Comparison of ENCODE assay signal across 1 cellular context in genomic region chr1:228456252-228457016, GRCh38.
TF ChIP-seq lines count a peak whose summit lies in the region.

No MANE protein-coding gene starts in this region.

TF ChIP-seq in K562, 482 proteins besides CTCF, POLR2A, EP300 and RAD21 (continues in another document):
- peak; percentile 33; the same call in 1 of the 2 replicates for TF ChIP-seq KAT7 (CRISPR knock-in tag; IDR thresholded peaks at IDR 0.05; ENCODE audit: borderline replicate concordance)
- no peak for TF ChIP-seq ZBTB12 (CRISPR knock-in tag; IDR thresholded peaks at IDR 0.05)
- no peak for TF ChIP-seq TFAP4 (CRISPR knock-in tag; IDR thresholded peaks at IDR 0.05; ENCODE audit: borderline replicate concordance)
- TF ChIP-seq STAT5A (IDR thresholded peaks at IDR 0.05; ENCODE audit: borderline replicate concordance, low read length) = 0 out of 2 replicates have a peak, but pooled peaks have one; percentile 5
- no peak for TF ChIP-seq RFX5 (IDR thresholded peaks at IDR 0.05; ENCODE audit: low read depth, low read length)
- TF ChIP-seq ZNF77 (CRISPR knock-in tag; IDR thresholded peaks at IDR 0.05) = no peak
- TF ChIP-seq ID3 (CRISPR knock-in tag; IDR thresholded peaks at IDR 0.05) = no peak
- TF ChIP-seq ID3 (tag; IDR thresholded peaks at IDR 0.05) = no peak
- no peak for TF ChIP-seq ZNF583 (CRISPR knock-in tag; IDR thresholded peaks at IDR 0.05)
- TF ChIP-seq, protein P1, sequence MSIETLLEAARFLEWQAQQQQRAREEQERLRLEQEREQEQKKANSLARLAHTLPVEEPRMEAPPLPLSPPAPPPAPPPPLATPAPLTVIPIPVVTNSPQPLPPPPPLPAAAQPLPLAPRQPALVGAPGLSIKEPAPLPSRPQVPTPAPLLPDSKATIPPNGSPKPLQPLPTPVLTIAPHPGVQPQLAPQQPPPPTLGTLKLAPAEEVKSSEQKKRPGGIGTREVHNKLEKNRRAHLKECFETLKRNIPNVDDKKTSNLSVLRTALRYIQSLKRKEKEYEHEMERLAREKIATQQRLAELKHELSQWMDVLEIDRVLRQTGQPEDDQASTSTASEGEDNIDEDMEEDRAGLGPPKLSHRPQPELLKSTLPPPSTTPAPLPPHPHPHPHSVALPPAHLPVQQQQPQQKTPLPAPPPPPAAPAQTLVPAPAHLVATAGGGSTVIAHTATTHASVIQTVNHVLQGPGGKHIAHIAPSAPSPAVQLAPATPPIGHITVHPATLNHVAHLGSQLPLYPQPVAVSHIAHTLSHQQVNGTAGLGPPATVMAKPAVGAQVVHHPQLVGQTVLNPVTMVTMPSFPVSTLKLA (conservative IDR thresholded peaks at IDR 0.05) = no peak
- no peak for TF ChIP-seq ZNF274 (IDR thresholded peaks at IDR 0.05; ENCODE audit: borderline replicate concordance, low read depth, low read length)
- TF ChIP-seq HDAC1 (IDR thresholded peaks at IDR 0.05) = no peak
- TF ChIP-seq WHSC1 (IDR thresholded peaks at IDR 0.05; ENCODE audit: low read length) = no peak
- TF ChIP-seq DMBX1 (CRISPR knock-in tag; IDR thresholded peaks at IDR 0.05; ENCODE audit: borderline replicate concordance) = no peak
- no peak for TF ChIP-seq CTBP1 (IDR thresholded peaks at IDR 0.05; ENCODE audit: borderline replicate concordance)
- TF ChIP-seq ZNF316 (IDR thresholded peaks at IDR 0.05) = peak; percentile 91
- no peak for TF ChIP-seq ZBTB7A (IDR thresholded peaks at IDR 0.05; ENCODE audit: borderline replicate concordance, control insufficient read depth, low read depth, low read length)
- TF ChIP-seq POLR2H (tag; IDR thresholded peaks at IDR 0.05; ENCODE audit: low read depth) = peak; percentile 55
- peak; percentile 55; the same call in 1 of the 2 replicates for TF ChIP-seq TGIF2 (CRISPR knock-in tag; IDR thresholded peaks at IDR 0.05)
- TF ChIP-seq ZNF511 (CRISPR knock-in tag; IDR thresholded peaks at IDR 0.05) = no peak
- TF ChIP-seq, protein P2, sequence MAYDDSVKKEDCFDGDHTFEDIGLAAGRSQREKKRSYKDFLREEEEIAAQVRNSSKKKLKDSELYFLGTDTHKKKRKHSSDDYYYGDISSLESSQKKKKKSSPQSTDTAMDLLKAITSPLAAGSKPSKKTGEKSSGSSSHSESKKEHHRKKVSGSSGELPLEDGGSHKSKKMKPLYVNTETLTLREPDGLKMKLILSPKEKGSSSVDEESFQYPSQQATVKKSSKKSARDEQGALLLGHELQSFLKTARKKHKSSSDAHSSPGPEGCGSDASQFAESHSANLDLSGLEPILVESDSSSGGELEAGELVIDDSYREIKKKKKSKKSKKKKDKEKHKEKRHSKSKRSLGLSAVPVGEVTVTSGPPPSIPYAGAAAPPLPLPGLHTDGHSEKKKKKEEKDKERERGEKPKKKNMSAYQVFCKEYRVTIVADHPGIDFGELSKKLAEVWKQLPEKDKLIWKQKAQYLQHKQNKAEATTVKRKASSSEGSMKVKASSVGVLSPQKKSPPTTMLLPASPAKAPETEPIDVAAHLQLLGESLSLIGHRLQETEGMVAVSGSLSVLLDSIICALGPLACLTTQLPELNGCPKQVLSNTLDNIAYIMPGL (CRISPR knock-in tag; IDR thresholded peaks at IDR 0.05) = no peak
- TF ChIP-seq TAF9B (IDR thresholded peaks at IDR 0.05; ENCODE audit: partially characterized antibody) = no peak
- no peak for TF ChIP-seq ZNF584 (CRISPR knock-in tag; IDR thresholded peaks at IDR 0.05; ENCODE audit: low read depth)
- no peak for TF ChIP-seq IRF2 (CRISPR knock-in tag; IDR thresholded peaks at IDR 0.05)
- TF ChIP-seq, protein P3, sequence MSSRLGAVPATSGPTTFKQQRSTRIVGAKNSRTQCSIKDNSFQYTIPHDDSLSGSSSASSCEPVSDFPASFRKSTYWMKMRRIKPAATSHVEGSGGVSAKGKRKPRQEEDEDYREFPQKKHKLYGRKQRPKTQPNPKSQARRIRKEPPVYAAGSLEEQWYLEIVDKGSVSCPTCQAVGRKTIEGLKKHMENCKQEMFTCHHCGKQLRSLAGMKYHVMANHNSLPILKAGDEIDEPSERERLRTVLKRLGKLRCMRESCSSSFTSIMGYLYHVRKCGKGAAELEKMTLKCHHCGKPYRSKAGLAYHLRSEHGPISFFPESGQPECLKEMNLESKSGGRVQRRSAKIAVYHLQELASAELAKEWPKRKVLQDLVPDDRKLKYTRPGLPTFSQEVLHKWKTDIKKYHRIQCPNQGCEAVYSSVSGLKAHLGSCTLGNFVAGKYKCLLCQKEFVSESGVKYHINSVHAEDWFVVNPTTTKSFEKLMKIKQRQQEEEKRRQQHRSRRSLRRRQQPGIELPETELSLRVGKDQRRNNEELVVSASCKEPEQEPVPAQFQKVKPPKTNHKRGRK (tag; IDR thresholded peaks at IDR 0.05) = peak; percentile 61
- TF ChIP-seq ZZZ3 (IDR thresholded peaks at IDR 0.05) = 0 out of 2 replicates have a peak, but pooled peaks have one; percentile 40
- TF ChIP-seq FOXM1 (IDR thresholded peaks at IDR 0.05; ENCODE audit: low read depth) = no peak
- TF ChIP-seq FOXM1 (CRISPR knock-in tag; IDR thresholded peaks at IDR 0.05; ENCODE audit: low read depth) = 0 out of 2 replicates have a peak, but pooled peaks have one; percentile 20
- no peak for TF ChIP-seq SRSF1 (IDR thresholded peaks at IDR 0.05; ENCODE audit: low read depth, low read length)
- no peak for TF ChIP-seq MECOM (CRISPR knock-in tag; IDR thresholded peaks at IDR 0.05)
- no peak for TF ChIP-seq FOXA3 (CRISPR knock-in tag; conservative IDR thresholded peaks at IDR 0.05 in 1 of 2, IDR thresholded peaks at IDR 0.05 in 1 of 2)
- no peak for TF ChIP-seq FOXK2 (conservative IDR thresholded peaks at IDR 0.05 in 1 of 2, IDR thresholded peaks at IDR 0.05 in 1 of 2; ENCODE audit: low read depth in 2 of 2)
- TF ChIP-seq CSDE1 (IDR thresholded peaks at IDR 0.05) = no peak
- TF ChIP-seq GTF2E2 (tag; IDR thresholded peaks at IDR 0.05) = 0 out of 2 replicates have a peak, but pooled peaks have one; percentile 54
- no peak for TF ChIP-seq NFYB (IDR thresholded peaks at IDR 0.05; ENCODE audit: extremely low read depth, insufficient read length)
- TF ChIP-seq POLR2AphosphoS5 (IDR thresholded peaks at IDR 0.05; ENCODE audit: control insufficient read depth, insufficient read depth, low read depth, low read length) = peak; percentile 13; the same call in 1 of the 2 replicates
- TF ChIP-seq GTF2B (IDR thresholded peaks at IDR 0.05; ENCODE audit: extremely low read depth, insufficient read length) = no peak
- TF ChIP-seq MCM5 (IDR thresholded peaks at IDR 0.05; ENCODE audit: low read depth) = no peak
- peak; percentile 21 for TF ChIP-seq RBM22 (IDR thresholded peaks at IDR 0.05; ENCODE audit: low read depth, low read length, poor library complexity, severe bottlenecking)
- TF ChIP-seq MCM2 (IDR thresholded peaks at IDR 0.05; ENCODE audit: low read depth) = no peak
- TF ChIP-seq NELFE (IDR thresholded peaks at IDR 0.05; ENCODE audit: insufficient read depth, insufficient read length) = no peak
- no peak for TF ChIP-seq SPI1 (IDR thresholded peaks at IDR 0.05; ENCODE audit: borderline replicate concordance, low read depth, low read length)
- peak; percentile 72; the same call in 1 of the 2 replicates for TF ChIP-seq HEY1 (CRISPR knock-in tag; IDR thresholded peaks at IDR 0.05; ENCODE audit: borderline replicate concordance)
- TF ChIP-seq CHCHD3 (CRISPR knock-in tag; IDR thresholded peaks at IDR 0.05) = no peak
- TF ChIP-seq VEZF1 (CRISPR knock-in tag; IDR thresholded peaks at IDR 0.05) = no peak
- no peak for TF ChIP-seq TAF15 (IDR thresholded peaks at IDR 0.05; ENCODE audit: low read depth, low read length)
- no peak for TF ChIP-seq MTF1 (CRISPR knock-in tag; IDR thresholded peaks at IDR 0.05; ENCODE audit: borderline replicate concordance)
- TF ChIP-seq ELF1 (tag; IDR thresholded peaks at IDR 0.05) = no peak
- TF ChIP-seq CEBPB (tag; IDR thresholded peaks at IDR 0.05) = no peak
- TF ChIP-seq ARNT (IDR thresholded peaks at IDR 0.05) = peak in 1 of 2 experiments; percentile 53; a peak in 1 of 4 replicates
- peak; percentile 53; the same call in 1 of the 2 replicates for TF ChIP-seq E4F1 (CRISPR knock-in tag; IDR thresholded peaks at IDR 0.05; ENCODE audit: borderline replicate concordance)
- TF ChIP-seq, protein P4, sequence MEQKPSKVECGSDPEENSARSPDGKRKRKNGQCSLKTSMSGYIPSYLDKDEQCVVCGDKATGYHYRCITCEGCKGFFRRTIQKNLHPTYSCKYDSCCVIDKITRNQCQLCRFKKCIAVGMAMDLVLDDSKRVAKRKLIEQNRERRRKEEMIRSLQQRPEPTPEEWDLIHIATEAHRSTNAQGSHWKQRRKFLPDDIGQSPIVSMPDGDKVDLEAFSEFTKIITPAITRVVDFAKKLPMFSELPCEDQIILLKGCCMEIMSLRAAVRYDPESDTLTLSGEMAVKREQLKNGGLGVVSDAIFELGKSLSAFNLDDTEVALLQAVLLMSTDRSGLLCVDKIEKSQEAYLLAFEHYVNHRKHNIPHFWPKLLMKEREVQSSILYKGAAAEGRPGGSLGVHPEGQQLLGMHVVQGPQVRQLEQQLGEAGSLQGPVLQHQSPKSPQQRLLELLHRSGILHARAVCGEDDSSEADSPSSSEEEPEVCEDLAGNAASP (IDR thresholded peaks at IDR 0.05) = no peak
- TF ChIP-seq C11orf30 (IDR thresholded peaks at IDR 0.05; ENCODE audit: low read depth) = peak; percentile 81
- TF ChIP-seq, protein P5, sequence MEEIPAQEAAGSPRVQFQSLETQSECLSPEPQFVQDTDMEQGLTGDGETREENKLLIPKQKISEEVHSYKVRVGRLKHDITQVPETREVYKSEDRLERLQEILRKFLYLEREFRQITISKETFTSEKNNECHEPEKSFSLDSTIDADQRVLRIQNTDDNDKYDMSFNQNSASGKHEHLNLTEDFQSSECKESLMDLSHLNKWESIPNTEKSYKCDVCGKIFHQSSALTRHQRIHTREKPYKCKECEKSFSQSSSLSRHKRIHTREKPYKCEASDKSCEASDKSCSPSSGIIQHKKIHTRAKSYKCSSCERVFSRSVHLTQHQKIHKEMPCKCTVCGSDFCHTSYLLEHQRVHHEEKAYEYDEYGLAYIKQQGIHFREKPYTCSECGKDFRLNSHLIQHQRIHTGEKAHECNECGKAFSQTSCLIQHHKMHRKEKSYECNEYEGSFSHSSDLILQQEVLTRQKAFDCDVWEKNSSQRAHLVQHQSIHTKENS (CRISPR knock-in tag; IDR thresholded peaks at IDR 0.05) = no peak
- TF ChIP-seq TSC22D4 (tag; IDR thresholded peaks at IDR 0.05) = no peak
- TF ChIP-seq HMGN3 (IDR thresholded peaks at IDR 0.05; ENCODE audit: borderline replicate concordance, extremely low read depth, insufficient read length, low read depth, low read length) = no peak
- peak; percentile 0; the same call in 1 of the 2 replicates for TF ChIP-seq RBFOX2 (IDR thresholded peaks at IDR 0.05; ENCODE audit: low read depth, low read length)
